In the genomic region with DNA sequence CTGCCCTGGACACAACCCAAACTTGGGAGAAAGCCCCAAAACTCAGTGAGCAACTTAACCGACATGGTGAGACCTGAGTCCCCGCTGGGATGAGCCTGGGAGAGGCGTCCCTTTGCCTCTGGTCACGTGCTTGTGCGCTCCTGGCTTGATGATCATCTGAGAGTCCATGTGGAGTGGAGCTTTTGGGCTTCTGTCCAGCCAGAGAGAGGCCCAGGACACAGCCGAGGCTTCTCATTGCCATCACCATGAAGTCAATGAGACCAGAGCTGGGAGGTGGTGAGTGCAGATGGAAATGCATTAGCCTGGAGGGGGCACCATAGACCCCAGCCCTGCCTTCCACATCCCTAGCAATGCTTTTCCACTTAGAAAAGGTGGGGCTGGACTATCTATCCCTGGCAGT, we compare ENCODE assay signal across 16 cellular contexts.
DNase-seq lines count a peak whose midpoint lies in the region; ATAC-seq, FAIRE-seq and TF ChIP-seq lines count a peak whose summit lies in the region.
"Had no signal": no experiment of that assay in that cellular context is flagged by ENCODE, and none has a peak within 500 bp of the region (broad histone marks: within the 10 kb centered on the region; RNA-seq: fewer than 3 reads in every experiment).

No MANE protein-coding gene starts in this region.

- no TSS peak for BruUV-seq in HepG2 (replicated peaks; lab: Mats Ljungman, UMichigan)

- no peak overlapping the region for H3K4me2 ChIP-seq in HepG2 (ENCODE audit: low read depth, low read length)
- H3K4me2 ChIP-seq: BLaER1 treated with 17β-estradiol and CSF1 and Interleukin-3, amounts not matched to agents 10 nM and 100 nM had no signal

- H3K9ac ChIP-seq in HepG2 (ENCODE audit: insufficient read depth, low read depth, low read length), result no peak overlapping the region
- H3K9ac ChIP-seq: BLaER1 treated with 17β-estradiol and CSF1 and Interleukin-3, amounts not matched to agents 10 nM and 100 nM had no signal

- intact Hi-C loops in HepG2 (cut with micrococcal nuclease; ENCODE audit: unreplicated experiment) (loop anchor here (2.0 kb wide), 1 partner anchor 200 kb away; no protein-coding TSS in a partner anchor), right lobe of liver (cut with DNase I) (no loop called here)

- WGBS in HepG2 (ENCODE audit: low lambda C conversion rate), result 10% methylated on average over 5 of the region's 6 CpGs
- 60% methylated on average over 1 of the region's 6 CpGs for WGBS in right lobe of liver (ENCODE audit: insufficient coverage, low coverage, low lambda C conversion rate, missing lambda C conversion rate)

- H3K36me3 ChIP-seq in HepG2 (replicated peaks in 1 of 2; ENCODE audit: control insufficient read depth in 1 of 2, insufficient read depth in 2 of 2, low read length in 2 of 2), result no peaks in the 10 kb centered on the region
- no peaks in the 10 kb centered on the region for H3K36me3 ChIP-seq in right lobe of liver
- H3K36me3 ChIP-seq: BLaER1 treated with 17β-estradiol and CSF1 and Interleukin-3, amounts not matched to agents 10 nM and 100 nM had no signal

- ATAC-seq in HepG2, result peak; percentile 44; the same call in 1 of the 3 replicates
- no peak for ATAC-seq in right lobe of liver
- no peak for ATAC-seq in HG02840 (IDR thresholded peaks at IDR 0.05; ENCODE audit: low FRiP score, unreplicated experiment)
- no peak for ATAC-seq in HG03442 (IDR thresholded peaks at IDR 0.05; ENCODE audit: unreplicated experiment)

- no peak overlapping the region for H2AFZ ChIP-seq in HepG2 (ENCODE audit: low read length)

- CTCF ChIA-PET in HepG2 (lab: Yijun Ruan, JAX; ENCODE audit: low intra/inter-chr PET ratio, low total read pairs), result no interaction called here

- H3K4me3 ChIP-seq in HepG2 (replicated peaks in 1 of 3; ENCODE audit: insufficient read depth in 1 of 3, low read depth in 2 of 3, low read length in 3 of 3) (no peak overlapping the region), right lobe of liver (no peak overlapping the region)
- H3K4me3 ChIP-seq: BLaER1 treated with 17β-estradiol and CSF1 and Interleukin-3, amounts not matched to agents 10 nM and 100 nM had no signal

- POLR2A ChIA-PET in HepG2 (lab: Yijun Ruan, JAX), result no interaction called here

- in situ Hi-C loops in HepG2 (cut with HindIII; ENCODE audit: extremely low pct_ligation_motif_present, low pct_unique_long_range_greater_than_20kb), result no loop called here

- DNase-seq in HepG2 (ENCODE audit: low spot score) (no peak), right lobe of liver (no peak), RPMI7951 (ENCODE audit: low read depth) (peak; percentile 75), islet precursor cell (peak; percentile 37), foreskin melanocyte (no peak), ureter (ENCODE audit: low spot score) (no peak)
- DNase-seq: 8988T; ACHN; Calu3; CD4-positive, CD25-positive, alpha-beta regulatory T cell; DMS 273 treated with DMSO at 0.1 percent for 48 hours had no signal

- no peak for TF ChIP-seq RAD21 in HepG2 (CRISPR knock-in tag; IDR thresholded peaks at IDR 0.05)

- FAIRE-seq in HepG2 (lab: Jason Lieb, UNC), result no peak
- FAIRE-seq: H54, HTR-8/SVneo had no signal

- no peak for TF ChIP-seq POLR2A in HepG2 (IDR thresholded peaks at IDR 0.05; ENCODE audit: insufficient read depth in 1 of 2, low read depth in 2 of 2, low read length in 2 of 2)
- no peak for TF ChIP-seq POLR2A in right lobe of liver (IDR thresholded peaks at IDR 0.05)

- TF ChIP-seq EP300 in HepG2 (IDR thresholded peaks at IDR 0.05; ENCODE audit: low read depth in 2 of 2, low read length in 2 of 2) (no peak), HepG2 (CRISPR knock-in tag; IDR thresholded peaks at IDR 0.05; ENCODE audit: borderline replicate concordance) (no peak)

- H3K4me1 ChIP-seq in HepG2 (ENCODE audit: insufficient read depth, low read length) (no peaks in the 10 kb centered on the region), right lobe of liver (no peaks in the 10 kb centered on the region)

- peak; percentile 4; the same call in 1 of the 2 replicates for TF ChIP-seq CTCF in HepG2 (CRISPR knock-in tag; IDR thresholded peaks at IDR 0.05)
- TF ChIP-seq CTCF in right lobe of liver (IDR thresholded peaks at IDR 0.05), result no peak

- no peaks in the 10 kb centered on the region for H3K79me2 ChIP-seq in HepG2 (ENCODE audit: insufficient read depth, low read length)

- H3K9me3 ChIP-seq in HepG2 (ENCODE audit: low read length) (no peaks in the 10 kb centered on the region), right lobe of liver (no peaks in the 10 kb centered on the region)
- H3K9me3 ChIP-seq: BLaER1 treated with 17β-estradiol and CSF1 and Interleukin-3, amounts not matched to agents 10 nM and 100 nM had no signal

- peaks cover 0 to 6% of the 10 kb centered on the region in 2 experiments; a peak in 1 of 5 replicates for H3K27me3 ChIP-seq in HepG2 (ENCODE audit: control insufficient read depth in 1 of 2, insufficient read depth in 2 of 2, low read length in 2 of 2)
- H3K27me3 ChIP-seq in right lobe of liver, result no peaks in the 10 kb centered on the region

- no peak overlapping the region for H3K27ac ChIP-seq in HepG2 (ENCODE audit: extremely low read length, insufficient read depth, low read length)
- no peak overlapping the region for H3K27ac ChIP-seq in right lobe of liver
- H3K27ac ChIP-seq: BLaER1 treated with 17β-estradiol and CSF1 and Interleukin-3, amounts not matched to agents 10 nM and 100 nM had no signal

- no peaks in the 10 kb centered on the region for H4K20me1 ChIP-seq in HepG2 (ENCODE audit: insufficient read depth, low read length)
- H4K20me1 ChIP-seq: BLaER1 treated with 17β-estradiol and CSF1 and Interleukin-3, amounts not matched to agents 10 nM and 100 nM had no signal

TF ChIP-seq in HepG2, 621 proteins besides CTCF, POLR2A, EP300 and RAD21:
- TF ChIP-seq, protein P1, sequence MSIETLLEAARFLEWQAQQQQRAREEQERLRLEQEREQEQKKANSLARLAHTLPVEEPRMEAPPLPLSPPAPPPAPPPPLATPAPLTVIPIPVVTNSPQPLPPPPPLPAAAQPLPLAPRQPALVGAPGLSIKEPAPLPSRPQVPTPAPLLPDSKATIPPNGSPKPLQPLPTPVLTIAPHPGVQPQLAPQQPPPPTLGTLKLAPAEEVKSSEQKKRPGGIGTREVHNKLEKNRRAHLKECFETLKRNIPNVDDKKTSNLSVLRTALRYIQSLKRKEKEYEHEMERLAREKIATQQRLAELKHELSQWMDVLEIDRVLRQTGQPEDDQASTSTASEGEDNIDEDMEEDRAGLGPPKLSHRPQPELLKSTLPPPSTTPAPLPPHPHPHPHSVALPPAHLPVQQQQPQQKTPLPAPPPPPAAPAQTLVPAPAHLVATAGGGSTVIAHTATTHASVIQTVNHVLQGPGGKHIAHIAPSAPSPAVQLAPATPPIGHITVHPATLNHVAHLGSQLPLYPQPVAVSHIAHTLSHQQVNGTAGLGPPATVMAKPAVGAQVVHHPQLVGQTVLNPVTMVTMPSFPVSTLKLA (IDR thresholded peaks at IDR 0.05), result peak; percentile 80
- TF ChIP-seq, protein P2, sequence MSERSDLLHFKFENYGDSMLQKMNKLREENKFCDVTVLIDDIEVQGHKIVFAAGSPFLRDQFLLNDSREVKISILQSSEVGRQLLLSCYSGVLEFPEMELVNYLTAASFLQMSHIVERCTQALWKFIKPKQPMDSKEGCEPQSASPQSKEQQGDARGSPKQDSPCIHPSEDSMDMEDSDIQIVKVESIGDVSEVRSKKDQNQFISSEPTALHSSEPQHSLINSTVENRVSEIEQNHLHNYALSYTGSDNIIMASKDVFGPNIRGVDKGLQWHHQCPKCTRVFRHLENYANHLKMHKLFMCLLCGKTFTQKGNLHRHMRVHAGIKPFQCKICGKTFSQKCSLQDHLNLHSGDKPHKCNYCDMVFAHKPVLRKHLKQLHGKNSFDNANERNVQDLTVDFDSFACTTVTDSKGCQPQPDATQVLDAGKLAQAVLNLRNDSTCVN (CRISPR knock-in tag; IDR thresholded peaks at IDR 0.05; ENCODE audit: borderline replicate concordance), result no peak

Comparison
In these comparisons a context has a peak if more than half of its experiments do, and no peak if none do; other contexts are left out.
1. DNase-seq: peak in RPMI7951 (single experiment) and islet precursor cell (single experiment); none in HepG2 (single experiment), right lobe of liver (0 of 3), foreskin melanocyte (single experiment) and ureter (single experiment).